7 cellular contexts compared by ENCODE assay signal in the genomic region with DNA sequence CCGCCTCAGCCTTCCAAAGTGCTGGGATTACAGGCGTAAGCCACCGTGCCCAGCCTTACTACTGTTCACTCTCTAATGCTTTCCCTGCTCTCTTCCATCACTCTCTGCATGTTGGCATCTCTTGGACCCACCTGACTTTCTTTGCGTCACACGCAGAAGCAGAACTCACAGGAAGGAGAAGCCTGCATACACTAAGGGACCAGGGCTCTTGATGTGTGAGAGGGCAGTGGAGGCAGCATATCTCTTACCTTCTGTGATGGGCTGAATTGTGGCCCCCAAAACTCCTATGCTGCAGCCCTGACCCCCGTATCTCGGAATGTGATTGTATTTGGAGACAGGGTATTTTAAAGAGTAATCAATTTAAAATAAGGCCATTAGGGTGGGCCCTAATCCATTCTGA. TPM values are rescaled to one million over a fixed set of nuclear protein-coding genes. Genes with fewer than 3 reads are reported as not detected.
"Had no signal": no experiment of that assay in that cellular context is flagged by ENCODE, and none has a peak within 500 bp of the region (broad histone marks: within the 10 kb centered on the region; RNA-seq: fewer than 3 reads in every experiment).

No MANE protein-coding gene starts in this region.

- H3K36me3 Mint-ChIP-seq: IgD-negative memory B cell had no signal

- H3K4me3 ChIP-seq: GM23338 had no signal

- H3K9me3 Mint-ChIP-seq: GM23338, H9, IgD-negative memory B cell had no signal

- H3K27ac Mint-ChIP-seq: GM23338, H9, IgD-negative memory B cell had no signal

- H3K4me1 Mint-ChIP-seq: IgD-negative memory B cell had no signal

- H3K27ac ChIP-seq: HL-60 had no signal

- DNase-seq: H9, HCEC 1CT had no signal

- H3K4me3 Mint-ChIP-seq: GM23338, H9, IgD-negative memory B cell had no signal

RNA-seq across cellular contexts. Expression of a gene that starts 26.7 kb away (rescaled TPM):
- total RNA-seq: GM23338, H1, H9, HepG2 had no signal
- polyA plus RNA-seq: GM23338, H1, IgD-negative memory B cell had no signal

RNA-seq across cellular contexts. Expression of a gene that starts 35.4 kb away (rescaled TPM):
- total RNA-seq: HepG2 had no signal
